26 cellular contexts compared by ENCODE assay signal in the genomic region with DNA sequence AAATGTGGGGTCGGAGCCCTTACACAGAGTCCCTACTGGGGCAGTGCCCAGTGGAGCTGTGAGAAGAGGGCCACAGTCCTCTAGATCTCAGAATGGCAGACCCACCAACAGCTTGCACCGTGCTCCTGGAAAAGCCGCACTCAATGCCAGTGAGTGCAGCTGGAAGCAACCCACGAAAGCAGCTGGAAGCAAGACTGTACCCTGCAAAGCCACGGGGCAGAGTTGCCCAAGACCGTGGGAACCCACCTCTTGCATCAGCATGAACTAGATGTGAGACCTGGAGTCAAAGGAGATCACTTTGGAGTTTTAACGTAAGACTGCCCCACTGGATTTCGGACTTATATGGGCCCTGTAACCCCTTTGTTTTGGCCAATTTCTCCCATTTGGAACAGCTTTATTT. TPM values are rescaled to one million over a fixed set of nuclear protein-coding genes. Genes with fewer than 3 reads are reported as not detected.
DNase-seq lines count a peak whose midpoint lies in the region; ATAC-seq, FAIRE-seq and TF ChIP-seq lines count a peak whose summit lies in the region.
"Had no signal": no experiment of that assay in that cellular context is flagged by ENCODE, and none has a peak within 500 bp of the region (broad histone marks: within the 10 kb centered on the region; RNA-seq: fewer than 3 reads in every experiment).

No MANE protein-coding gene starts in this region.

- no peak for TF ChIP-seq CTCF in pancreas (IDR thresholded peaks at IDR 0.05)

- H3K9me3 Mint-ChIP-seq in activated CD4-positive, alpha-beta T cell treated with anti-CD3 and anti-CD28 coated beads, Interleukin-2, amount 10 ng/mL, durations not matched to agents 24 days and 14 days, result no peaks in the 10 kb centered on the region
- H3K9me3 Mint-ChIP-seq: activated naive CD8-positive, alpha-beta T cell treated with anti-CD3 and anti-CD28 coated beads for 36 hours; brain; H9; immature natural killer cell; stimulated activated effector memory CD8-positive, alpha-beta T cell treated with anti-CD3 and anti-CD28 coated beads, Interleukin-12 subunit alpha, Interleukin-12 subunit beta, amount 100 ng/mL, for 72 hours; T-cell had no signal

- ATAC-seq in pancreas, result peak; percentile 66 to 87 (median 79)
- ATAC-seq in HG03442 (IDR thresholded peaks at IDR 0.05; ENCODE audit: unreplicated experiment), result no peak
- ATAC-seq: stimulated activated effector memory CD8-positive, alpha-beta T cell treated with anti-CD3 and anti-CD28 coated beads, Interleukin-12 subunit alpha, Interleukin-12 subunit beta, amount 100 ng/mL, for 72 hours; T-cell had no signal

- H3K79me2 ChIP-seq in Karpas-422 (ENCODE audit: low read length), result peaks cover 86% of the 10 kb centered on the region

- H3K36me3 ChIP-seq in BLaER1 (peaks cover 96% of the 10 kb centered on the region), Karpas-422 (ENCODE audit: insufficient read depth, low read length) (peaks cover 51% of the 10 kb centered on the region; the same call in 1 of the 2 replicates), pancreas (no peaks in the 10 kb centered on the region)
- H3K36me3 ChIP-seq: ovary had no signal

- no peak overlapping the region for H3K4me3 Mint-ChIP-seq in activated CD4-positive, alpha-beta T cell treated with anti-CD3 and anti-CD28 coated beads, Interleukin-2, amount 10 ng/mL, durations not matched to agents 24 days and 14 days
- H3K4me3 Mint-ChIP-seq: activated naive CD8-positive, alpha-beta T cell treated with anti-CD3 and anti-CD28 coated beads for 36 hours; brain; H9; immature natural killer cell; stimulated activated effector memory CD8-positive, alpha-beta T cell treated with anti-CD3 and anti-CD28 coated beads, Interleukin-12 subunit alpha, Interleukin-12 subunit beta, amount 100 ng/mL, for 72 hours; T-cell had no signal

- peak overlapping the region; percentile 60; the same call in 1 of the 2 replicates for H3K27ac ChIP-seq in BLaER1
- H3K27ac ChIP-seq in Karpas-422 (ENCODE audit: low read length), result peak overlapping the region; percentile 86
- peak overlapping the region; percentile 52 for H3K27ac ChIP-seq in angular gyrus (ENCODE audit: low read depth, low read length)
- H3K27ac ChIP-seq in pancreas, result no peak overlapping the region
- H3K27ac ChIP-seq: coronary artery, KMS-11, ovary, sigmoid colon, testis had no signal

- H3K4me1 Mint-ChIP-seq in activated CD4-positive, alpha-beta T cell treated with anti-CD3 and anti-CD28 coated beads, Interleukin-2, amount 10 ng/mL, durations not matched to agents 24 days and 14 days, result peaks cover 26% of the 10 kb centered on the region

- no peak overlapping the region for H2AFZ ChIP-seq in Karpas-422 (ENCODE audit: low read length)

- no peaks in the 10 kb centered on the region for H3K9me2 ChIP-seq in Karpas-422 (replicated peaks; ENCODE audit: insufficient read depth, low read length)

- peaks cover 51% of the 10 kb centered on the region for H3K36me3 Mint-ChIP-seq in activated CD4-positive, alpha-beta T cell treated with anti-CD3 and anti-CD28 coated beads, Interleukin-2, amount 10 ng/mL, durations not matched to agents 24 days and 14 days (ENCODE audit: low read depth)

- H3K9me3 ChIP-seq in BLaER1 (peaks cover 32% of the 10 kb centered on the region), Karpas-422 (ENCODE audit: low read length) (no peaks in the 10 kb centered on the region), pancreas (no peaks in the 10 kb centered on the region)
- H3K9me3 ChIP-seq: heart right ventricle, ovary, sigmoid colon, testis had no signal

- no peak overlapping the region for H3K4me3 ChIP-seq in BLaER1
- peak overlapping the region; percentile 65; the same call in 1 of the 2 replicates for H3K4me3 ChIP-seq in Karpas-422 (ENCODE audit: low read length)
- H3K4me3 ChIP-seq in pancreas, result no peak overlapping the region
- H3K4me3 ChIP-seq: coronary artery, heart right ventricle, ovary, sigmoid colon, testis had no signal

- H3K27me3 Mint-ChIP-seq in activated CD4-positive, alpha-beta T cell treated with anti-CD3 and anti-CD28 coated beads, Interleukin-2, amount 10 ng/mL, durations not matched to agents 24 days and 14 days, result no peaks in the 10 kb centered on the region
- H3K27me3 Mint-ChIP-seq: activated naive CD8-positive, alpha-beta T cell treated with anti-CD3 and anti-CD28 coated beads for 36 hours; brain; T-cell had no signal

- no peak for FAIRE-seq in pancreas (lab: Jason Lieb, UNC)
- FAIRE-seq: endometrium had no signal

- H4K20me1 ChIP-seq in BLaER1 (peaks cover 11% of the 10 kb centered on the region; the same call in 1 of the 2 replicates), Karpas-422 (ENCODE audit: insufficient read depth, low read depth, low read length) (no peaks in the 10 kb centered on the region)

- no peak overlapping the region for H3K27ac Mint-ChIP-seq in activated CD4-positive, alpha-beta T cell treated with anti-CD3 and anti-CD28 coated beads, Interleukin-2, amount 10 ng/mL, durations not matched to agents 24 days and 14 days
- H3K27ac Mint-ChIP-seq: activated naive CD8-positive, alpha-beta T cell treated with anti-CD3 and anti-CD28 coated beads for 36 hours; T-cell had no signal

- no peak overlapping the region for H3K9ac ChIP-seq in BLaER1
- H3K9ac ChIP-seq in Karpas-422 (ENCODE audit: low read length), result no peak overlapping the region
- H3K9ac ChIP-seq: KMS-11 had no signal

- intact Hi-C loops in pancreas (cut with DNase I), result no loop called here
- intact Hi-C loops in activated CD4-positive, alpha-beta T cell treated with anti-CD3 and anti-CD28 coated beads, Interleukin-2, amount 10 ng/mL, durations not matched to agents 24 days and 14 days (cut with micrococcal nuclease), result no loop called here

- DNase-seq in Karpas-422 (peak; percentile 40), pancreas (peak; percentile 35 to 81 (median 69)), NCI-H1105 treated with DMSO at 0.1 percent for 48 hours (lab: John Stamatoyannopoulos, UW) (no peak)
- DNase-seq in activated CD4-positive, alpha-beta T cell treated with anti-CD3 and anti-CD28 coated beads, Interleukin-2, amount 10 ng/mL, durations not matched to agents 24 days and 14 days, result no peak
- DNase-seq: activated CD4-positive, alpha-beta T cell treated with anti-CD3 and anti-CD28 coated beads for 4 hours; activated naive CD8-positive, alpha-beta T cell treated with anti-CD3 and anti-CD28 coated beads for 36 hours; DMS79; H9; heart right ventricle; immature natural killer cell; mammary epithelial cell; NCI-H1417; NCI-H2107; NCI-H524; ovary; sigmoid colon; testis had no signal

- WGBS in pancreas, 2 donors, result 52 to 53% methylated on average over 8 of the region's 8 CpGs

- H3K27me3 ChIP-seq in BLaER1, result no peaks in the 10 kb centered on the region
- no peaks in the 10 kb centered on the region for H3K27me3 ChIP-seq in Karpas-422 (ENCODE audit: low read length)
- no peaks in the 10 kb centered on the region for H3K27me3 ChIP-seq in pancreas
- H3K27me3 ChIP-seq: heart right ventricle, ovary, sigmoid colon, testis had no signal

- H3K4me2 ChIP-seq in BLaER1 (peak overlapping the region; percentile 68; the same call in 1 of the 2 replicates), Karpas-422 (ENCODE audit: low read depth, low read length, poor library complexity, severe bottlenecking) (peak overlapping the region; percentile 72)
- H3K4me2 ChIP-seq: KMS-11 had no signal

- peaks cover 23% of the 10 kb centered on the region for H3K4me1 ChIP-seq in BLaER1
- H3K4me1 ChIP-seq in Karpas-422 (ENCODE audit: low read length), result peaks cover 72% of the 10 kb centered on the region
- H3K4me1 ChIP-seq in pancreas, result peaks cover 0 to 7% (median 0%) of the 10 kb centered on the region in 3 donors
- H3K4me1 ChIP-seq: testis had no signal

RNA-seq across cellular contexts. Expression of gene GTF2A1, which starts 12.3 kb away (rescaled TPM):
- 27.4 and 29.4 TPM in 2 replicates for total RNA-seq in Karpas-422 (2014; rRNA removed; shearing (Covaris generic); ENCODE audit: low replicate concordance)
- 10 to 100 TPM in 4 of 6 donors, 1 to 10 TPM in 2; 9.2 to 14.6 (median 11.5) TPM for total RNA-seq in pancreas
- 1 to 10 TPM; 2.4 to 5.3 TPM for polyA plus RNA-seq in pancreas
- total RNA-seq in activated CD4-positive, alpha-beta T cell treated with anti-CD3 and anti-CD28 coated beads, Interleukin-2, amount 10 ng/mL, durations not matched to agents 24 days and 14 days, result 42.6 and 43.4 TPM in 2 replicates

Comparison
In these comparisons a context has a peak if more than half of its experiments do, and no peak if none do; other contexts are left out.
1. H3K27ac ChIP-seq: peak in BLaER1 (single experiment), Karpas-422 (single experiment) and angular gyrus (single experiment); none in pancreas (0 of 4).
2. DNase-seq: peak in Karpas-422 (single experiment) and pancreas (6 of 6); none in activated CD4-positive, alpha-beta T cell treated with anti-CD3 and anti-CD28 coated beads, Interleukin-2, amount 10 ng/mL, durations not matched to agents 24 days and 14 days (single experiment) and NCI-H1105 treated with DMSO at 0.1 percent for 48 hours (single experiment).